In the genomic region with DNA sequence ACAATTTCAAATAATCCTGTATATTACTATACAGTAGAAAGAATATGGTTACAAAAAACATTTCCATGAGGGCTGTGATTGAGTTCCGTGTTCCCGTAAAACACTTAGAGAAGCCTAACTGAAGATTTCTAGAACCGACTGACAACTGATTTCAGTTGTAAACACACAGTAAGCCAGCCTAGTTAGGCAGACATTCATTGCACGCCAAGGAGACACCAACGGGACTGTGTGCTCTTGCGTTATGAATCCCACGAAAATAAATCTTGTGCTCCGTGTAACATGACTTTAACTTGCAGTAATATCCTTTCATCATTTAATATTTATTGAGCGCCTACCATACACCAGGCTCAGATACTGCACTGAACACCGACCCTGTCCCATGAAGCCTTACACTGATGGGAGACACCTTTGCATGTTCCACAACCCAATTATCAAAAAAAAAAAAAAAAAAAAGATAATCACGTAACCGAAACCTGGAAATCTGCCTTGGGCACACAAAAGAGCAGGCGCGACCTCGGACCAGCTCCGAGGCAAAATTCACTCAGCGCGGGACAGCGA, we compare ENCODE assay signal across 8 cellular contexts. TPM values are rescaled to one million over a fixed set of nuclear protein-coding genes. Genes with fewer than 3 reads are reported as not detected.
DNase-seq lines count a peak whose midpoint lies in the region; ATAC-seq and TF ChIP-seq lines count a peak whose summit lies in the region.

No MANE protein-coding gene starts in this region.

- peak; percentile 23 for ATAC-seq in GM21390 (IDR thresholded peaks at IDR 0.05; ENCODE audit: unreplicated experiment)
- ATAC-seq in activated naive CD8-positive, alpha-beta T cell treated with anti-CD3 and anti-CD28 coated beads, Interleukin-2, amount 10 ng/mL, durations not matched to agents 7 days and 5 days (ENCODE audit: low read depth), result peak; percentile 17

- H3K27ac Mint-ChIP-seq in activated naive CD8-positive, alpha-beta T cell treated with anti-CD3 and anti-CD28 coated beads, Interleukin-2, amount 10 ng/mL, durations not matched to agents 7 days and 5 days, result peak overlapping the region; percentile 97

- peak overlapping the region; percentile 96 for H3K4me3 ChIP-seq in suprapubic skin

- peaks cover 19% of the 10 kb centered on the region for H3K4me1 Mint-ChIP-seq in activated naive CD8-positive, alpha-beta T cell treated with anti-CD3 and anti-CD28 coated beads, Interleukin-2, amount 10 ng/mL, durations not matched to agents 7 days and 5 days

- H3K27me3 ChIP-seq in layer of hippocampus (ENCODE audit: control insufficient read depth, insufficient read depth, low read length) (no peaks in the 10 kb centered on the region), suprapubic skin (no peaks in the 10 kb centered on the region)

- no peaks in the 10 kb centered on the region for H3K9me3 Mint-ChIP-seq in activated naive CD8-positive, alpha-beta T cell treated with anti-CD3 and anti-CD28 coated beads, Interleukin-2, amount 10 ng/mL, durations not matched to agents 7 days and 5 days

- WGBS in suprapubic skin, result 2% methylated on average over 19 of the region's 19 CpGs

- no peaks in the 10 kb centered on the region for H3K27me3 Mint-ChIP-seq in activated naive CD8-positive, alpha-beta T cell treated with anti-CD3 and anti-CD28 coated beads, Interleukin-2, amount 10 ng/mL, durations not matched to agents 7 days and 5 days

- H3K27ac ChIP-seq in layer of hippocampus (ENCODE audit: low read depth, low read length), result peak overlapping the region; percentile 74
- H3K27ac ChIP-seq in suprapubic skin, result peak overlapping the region; percentile 96

- H3K9me3 ChIP-seq in ES-I3 (ENCODE audit: control insufficient read depth, insufficient read depth, low read length), result 0 out of 2 replicates have a peak, but pooled peaks cover 3% of the 10 kb centered on the region
- H3K9me3 ChIP-seq in suprapubic skin, result no peaks in the 10 kb centered on the region

- H3K36me3 ChIP-seq in ES-I3 (ENCODE audit: insufficient read depth, low read length), result no peaks in the 10 kb centered on the region
- no peaks in the 10 kb centered on the region for H3K36me3 ChIP-seq in suprapubic skin

- POLR2A ChIA-PET in activated naive CD8-positive, alpha-beta T cell treated with anti-CD3 and anti-CD28 coated beads, Interleukin-2, amount 10 ng/mL, durations not matched to agents 7 days and 5 days (lab: Charles Lee), result interaction anchor here (0.6 to 2.1 kb wide), 9 partner anchors 12 to 540 kb away, joined by 3 to 24 read pairs (median 3); a partner anchor contains a TSS

- H3K4me1 ChIP-seq in ES-I3 (ENCODE audit: insufficient read depth, low read length) (peaks cover 3% of the 10 kb centered on the region; the same call in 1 of the 2 replicates), suprapubic skin (peaks cover 31% of the 10 kb centered on the region)

- TF ChIP-seq EP300 in suprapubic skin (IDR thresholded peaks at IDR 0.05), result no peak

- peak overlapping the region; percentile 97 for H3K4me3 Mint-ChIP-seq in activated naive CD8-positive, alpha-beta T cell treated with anti-CD3 and anti-CD28 coated beads, Interleukin-2, amount 10 ng/mL, durations not matched to agents 7 days and 5 days

- H3K9ac ChIP-seq in ES-I3 (ENCODE audit: low read depth, low read length), result peak overlapping the region; percentile 98

- TF ChIP-seq POLR2A in suprapubic skin (IDR thresholded peaks at IDR 0.05), result no peak

- TF ChIP-seq CTCF in suprapubic skin (IDR thresholded peaks at IDR 0.05), result no peak

- H3K36me3 Mint-ChIP-seq in activated naive CD8-positive, alpha-beta T cell treated with anti-CD3 and anti-CD28 coated beads, Interleukin-2, amount 10 ng/mL, durations not matched to agents 7 days and 5 days, result peaks cover 1% of the 10 kb centered on the region

- DNase-seq in HT-29 (ENCODE audit: low spot score), result peak; percentile 49
- no peak for DNase-seq in activated naive CD8-positive, alpha-beta T cell treated with anti-CD3 and anti-CD28 coated beads, Interleukin-2, amount 10 ng/mL, durations not matched to agents 7 days and 5 days
- DNase-seq in suprapubic skin (ENCODE audit: low spot score in 2 of 2), result no peak
- DNase-seq in NCI-H446 (lab: John Stamatoyannopoulos, UW), result no peak
- no peak for DNase-seq in mucosa of gallbladder (ENCODE audit: low spot score)

RNA-seq across cellular contexts. Expression of a gene that starts 0.4 kb away (rescaled TPM):
- total RNA-seq in HT-29 (2014; rRNA removed; shearing (Covaris generic)), result 13.0 and 29.9 TPM in 2 replicates
- 10 to 100 TPM; 18.8 to 20.1 TPM for total RNA-seq in activated naive CD8-positive, alpha-beta T cell treated with anti-CD3 and anti-CD28 coated beads, Interleukin-2, amount 10 ng/mL, durations not matched to agents 7 days and 5 days
- total RNA-seq in suprapubic skin (10 to 100 TPM; 18.5 to 27.2 (median 26.8) TPM), mucosa of gallbladder (29.9 TPM)
